ENCODE assay signal across 12 cellular contexts in the genomic region with DNA sequence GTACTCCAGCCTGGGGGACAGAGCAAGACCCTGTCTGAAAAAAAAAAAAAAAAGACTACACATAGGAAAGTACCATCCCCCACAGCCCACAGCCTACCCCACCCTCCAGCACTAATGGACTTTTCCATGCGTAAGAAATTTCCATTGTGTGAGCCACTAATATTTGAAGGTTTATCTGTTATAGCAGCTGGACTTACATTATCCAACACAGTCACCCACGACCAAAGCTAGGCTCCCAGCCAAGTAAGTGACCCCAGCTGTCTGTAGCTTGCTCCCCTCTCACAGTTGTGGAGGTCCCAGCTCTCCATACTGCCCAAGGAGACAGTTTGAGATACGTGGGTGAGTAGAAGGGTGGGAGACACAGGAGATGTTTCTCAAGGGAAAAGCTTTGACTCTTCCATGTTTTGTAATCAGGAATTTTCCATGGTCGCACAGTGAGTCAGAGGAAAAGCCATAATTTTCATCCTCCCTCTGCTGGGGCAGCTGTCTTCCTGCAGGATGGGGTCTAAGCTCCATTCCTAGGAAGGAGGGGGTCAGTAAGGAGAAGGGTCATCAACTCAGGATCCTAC. TPM values are rescaled to one million over a fixed set of nuclear protein-coding genes. Genes with fewer than 3 reads are reported as not detected.
A peak's percentile ranks its signal among the peaks of the same experiment; 100 is the strongest.
DNase-seq lines count a peak whose midpoint lies in the region; ATAC-seq and TF ChIP-seq lines count a peak whose summit lies in the region.
"Had no signal": no experiment of that assay in that cellular context is flagged by ENCODE, and none has a peak within 500 bp of the region (broad histone marks: within the 10 kb centered on the region; RNA-seq: fewer than 3 reads in every experiment).

No MANE protein-coding gene starts in this region.

- H3K79me2 ChIP-seq in H9 (ENCODE audit: insufficient read depth, low read length) = no peaks in the 10 kb centered on the region

- H3K56ac ChIP-seq in H9 (ENCODE audit: insufficient read length, low read depth, low read length) = no peak overlapping the region

- H3K14ac ChIP-seq in H9 (ENCODE audit: insufficient read depth, low read length) = no peak overlapping the region

- peak; percentile 41 for DNase-seq in MCF 10A (ENCODE audit: unreplicated experiment)
- DNase-seq in breast epithelium (ENCODE audit: low spot score in 2 of 2) = no peak
- no peak for DNase-seq in astrocyte of the cerebellum (ENCODE audit: low read depth)
- peak in 1 of 3 donors; percentile 40 for DNase-seq in right cardiac atrium
- no peak for DNase-seq in uterus
- no peak for DNase-seq in H9
- DNase-seq in NCI-H146 (lab: John Stamatoyannopoulos, UW) = no peak
- DNase-seq: activated CD4-positive, alpha-beta T cell treated with anti-CD3 and anti-CD28 coated beads for 48 hours; naive B cell; NCI-H446 treated with DMSO at 0.1 percent for 48 hours had no signal

- H3K4ac ChIP-seq in H9 (ENCODE audit: low read depth, low read length) = no peak overlapping the region

- TF ChIP-seq POLR2A in breast epithelium (IDR thresholded peaks at IDR 0.05) (no peak), uterus (IDR thresholded peaks at IDR 0.05) (no peak)

- H3K4me3 ChIP-seq in breast epithelium (no peak overlapping the region), astrocyte of the cerebellum (ENCODE audit: low read depth, low read length) (no peak overlapping the region), right cardiac atrium (ENCODE audit: low read length) (no peak overlapping the region), uterus (no peak overlapping the region)

- H2BK120ac ChIP-seq in H9 (ENCODE audit: low read depth, low read length, poor library complexity, severe bottlenecking) = no peak overlapping the region

- BruUV-seq in MCF 10A (replicated peaks; lab: Mats Ljungman, UMichigan) = no TSS peak

- no peak overlapping the region for H2BK15ac ChIP-seq in H9 (ENCODE audit: low read depth, low read length)

- 68% methylated on average over 4 of the region's 4 CpGs for WGBS in right cardiac atrium
- no CpG with 5 or more reads among the region's 4 CpGs for WGBS in H9 (ENCODE audit: extremely low coverage, insufficient read length, low lambda C conversion rate)

- H3K4me1 Mint-ChIP-seq in MCF 10A (ENCODE audit: insufficient read depth, unreplicated experiment) (peaks cover 20% of the 10 kb centered on the region), H9 (0 out of 4 replicates have a peak, but pooled peaks cover 0 to 2% of the 10 kb centered on the region in 2 experiments)

- H3K4me1 ChIP-seq in breast epithelium (no peaks in the 10 kb centered on the region), right cardiac atrium (ENCODE audit: control insufficient read depth, insufficient read depth, low read length) (peaks cover 5% of the 10 kb centered on the region), uterus (no peaks in the 10 kb centered on the region), H9 (ENCODE audit: insufficient read depth, low read length) (no peaks in the 10 kb centered on the region)

- intact Hi-C loops in MCF 10A (cut with micrococcal nuclease) = no loop called here
- intact Hi-C loops in breast epithelium (cut with DNase I; ENCODE audit: low total_unique reads) = loop anchor here (10.0 kb wide), 3 partner anchors 57 to 407 kb away; partner anchors contain the start of gene CAV1
- intact Hi-C loops in right cardiac atrium (cut with DNase I) = loop anchor here in 2 of 4 donors (5.0 to 10.0 kb wide), 3 partner anchors 55 to 227 kb away; partner anchors contain the start of gene CAV1 (in 2 of the 2)
- intact Hi-C loops in uterus (cut with DNase I; ENCODE audit: low total_unique reads) = loop anchor here (10.0 kb wide), 1 partner anchor 57 kb away; the partner anchor contains the start of gene CAV1

- H3K4me2 ChIP-seq in H9 (ENCODE audit: insufficient read depth, insufficient read length, low read length) = no peak overlapping the region

- H3K27ac ChIP-seq in breast epithelium = peak overlapping the region in 1 of 2 donors; percentile 60
- H3K27ac ChIP-seq in right cardiac atrium (ENCODE audit: low read length) = peak overlapping the region; percentile 29
- H3K27ac ChIP-seq in uterus = peak overlapping the region; percentile 52 to 59
- H3K27ac ChIP-seq in H9 (ENCODE audit: insufficient read length, low read depth, low read length) = no peak overlapping the region

- no peak overlapping the region for H2BK20ac ChIP-seq in H9 (ENCODE audit: low read depth, low read length, poor library complexity, severe bottlenecking)

- H3K36me3 Mint-ChIP-seq in MCF 10A (ENCODE audit: insufficient read depth, unreplicated experiment) (peaks cover 4% of the 10 kb centered on the region), H9 (ENCODE audit: insufficient read depth in 1 of 3, low read depth in 3 of 3) (no peaks in the 10 kb centered on the region)
- H3K36me3 Mint-ChIP-seq: naive B cell had no signal

- H2BK12ac ChIP-seq in H9 (ENCODE audit: insufficient read length, low read depth, low read length) = no peak overlapping the region

- no peak for TF ChIP-seq CTCF in MCF 10A (IDR thresholded peaks at IDR 0.05; ENCODE audit: unreplicated experiment)
- no peak for TF ChIP-seq CTCF in breast epithelium (IDR thresholded peaks at IDR 0.05)
- TF ChIP-seq CTCF in astrocyte of the cerebellum (IDR thresholded peaks at IDR 0.05; ENCODE audit: low read depth, low read length, missing control alignments) = peak; percentile 56
- peak in 2 of 4 experiments; percentile 21 to 22 for TF ChIP-seq CTCF in uterus (IDR thresholded peaks at IDR 0.05)
- TF ChIP-seq CTCF in H9 (conservative IDR thresholded peaks at IDR 0.05) = no peak

- no peak overlapping the region for H4K91ac ChIP-seq in H9 (ENCODE audit: insufficient read length, low read depth, low read length)

- H3K27me3 Mint-ChIP-seq in MCF 10A (ENCODE audit: insufficient read depth, unreplicated experiment) (no peaks in the 10 kb centered on the region), H9 (ENCODE audit: low read depth) (no peaks in the 10 kb centered on the region)
- H3K27me3 Mint-ChIP-seq: naive B cell had no signal

- no peaks in the 10 kb centered on the region for H3K9me3 ChIP-seq in breast epithelium
- no peaks in the 10 kb centered on the region for H3K9me3 ChIP-seq in right cardiac atrium (ENCODE audit: control insufficient read depth, low read length)
- no peaks in the 10 kb centered on the region for H3K9me3 ChIP-seq in uterus
- H3K9me3 ChIP-seq in H9 (ENCODE audit: control insufficient read depth, low read depth, low read length) = no peaks in the 10 kb centered on the region

- H3T11ph ChIP-seq in H9 (ENCODE audit: low read length) = no peak overlapping the region

- H3K9me3 Mint-ChIP-seq in MCF 10A (ENCODE audit: unreplicated experiment) (no peaks in the 10 kb centered on the region), H9 (peaks cover 0 to 3% of the 10 kb centered on the region in 2 experiments; a peak in 2 of 5 replicates)
- H3K9me3 Mint-ChIP-seq: dendritic cell treated with granulocyte-macrophage colony-stimulating factor and Interleukin-4, amounts not matched to agents 40 ng/mL and 50 ng/mL, for 4 days; naive B cell had no signal

- no peak overlapping the region for H2AFZ ChIP-seq in H9 (ENCODE audit: low read length)

- no peak overlapping the region for H3K23ac ChIP-seq in H9 (ENCODE audit: insufficient read length, low read depth, low read length)

- POLR2A ChIA-PET in MCF 10A (lab: Yijun Ruan, JAX) = interaction anchor here (0.5 to 3.1 kb wide), 6 partner anchors 10 to 118 kb away, joined by 3 to 12 read pairs (median 6); partner anchors contain the start of gene CAV1

- no peak overlapping the region for H4K8ac ChIP-seq in H9 (replicated peaks; ENCODE audit: insufficient read length, low read depth, low read length)

- no peaks in the 10 kb centered on the region for H3K36me3 ChIP-seq in breast epithelium
- no peaks in the 10 kb centered on the region for H3K36me3 ChIP-seq in uterus

- no peak overlapping the region for H3K18ac ChIP-seq in H9 (ENCODE audit: insufficient read length, low read depth, low read length)

- no peak overlapping the region for H2BK5ac ChIP-seq in H9 (ENCODE audit: insufficient read length, low read length)

- no peaks in the 10 kb centered on the region for H3K23me2 ChIP-seq in H9 (ENCODE audit: insufficient read length, low read depth, low read length, poor library complexity, severe bottlenecking)

- no peak overlapping the region for H3K9ac ChIP-seq in H9 (ENCODE audit: extremely low read depth, insufficient read length, low read length)

- no peaks in the 10 kb centered on the region for H3K79me1 ChIP-seq in H9 (ENCODE audit: insufficient read depth, low read depth, low read length, poor library complexity, severe bottlenecking)

- H3K4me3 Mint-ChIP-seq in MCF 10A (ENCODE audit: unreplicated experiment) (no peak overlapping the region), H9 (no peak overlapping the region)
- H3K4me3 Mint-ChIP-seq: dendritic cell treated with granulocyte-macrophage colony-stimulating factor and Interleukin-4, amounts not matched to agents 40 ng/mL and 50 ng/mL, for 4 days had no signal

- no peaks in the 10 kb centered on the region for H4K20me1 ChIP-seq in H9 (ENCODE audit: control insufficient read depth, insufficient read depth, insufficient read length)

- ATAC-seq in right cardiac atrium (peak; percentile 15 to 34), HG03280 (IDR thresholded peaks at IDR 0.05; ENCODE audit: unreplicated experiment) (no peak)

- no peaks in the 10 kb centered on the region for H3K27me3 ChIP-seq in breast epithelium
- no peaks in the 10 kb centered on the region for H3K27me3 ChIP-seq in right cardiac atrium (ENCODE audit: control insufficient read depth, insufficient read depth)
- no peaks in the 10 kb centered on the region for H3K27me3 ChIP-seq in uterus
- no peaks in the 10 kb centered on the region for H3K27me3 ChIP-seq in H9 (ENCODE audit: insufficient read depth, low read length)

- CTCF ChIA-PET in MCF 10A (lab: Yijun Ruan, JAX) = interaction anchor here (0.6 to 2.8 kb wide), 12 partner anchors 9 to 411 kb away, joined by 3 to 23 read pairs (median 4); partner anchors contain the start of gene CAV1

- no peak overlapping the region for H4K5ac ChIP-seq in H9 (ENCODE audit: insufficient read length, low read depth, low read length)

- peak overlapping the region; percentile 62 for H3K27ac Mint-ChIP-seq in MCF 10A (ENCODE audit: low read depth, unreplicated experiment)
- no peak overlapping the region for H3K27ac Mint-ChIP-seq in H9
- H3K27ac Mint-ChIP-seq: dendritic cell treated with granulocyte-macrophage colony-stimulating factor and Interleukin-4, amounts not matched to agents 40 ng/mL and 50 ng/mL, for 4 days had no signal

- in situ Hi-C loops in astrocyte of the cerebellum (cut with HindIII; ENCODE audit: low sequenced_read_pairs) = no loop called here

- H2AK5ac ChIP-seq in H9 (ENCODE audit: insufficient read length, low read length) = no peak overlapping the region

RNA-seq across cellular contexts. Expression of gene CAV1, which starts 57.4 kb away (rescaled TPM):
- 225 and 267 TPM in 2 replicates for total RNA-seq in MCF 10A (2022)
- total RNA-seq in breast epithelium = 100 to 1,000 TPM; 117 to 729 (median 154) TPM
- 100 to 1,000 TPM; 298 to 502 (median 380) TPM for total RNA-seq in right cardiac atrium
- polyA plus RNA-seq in right cardiac atrium = 269 TPM
- 100 to 1,000 TPM; 183 to 351 (median 300) TPM for total RNA-seq in uterus
- total RNA-seq in H9 (2021) = 20.2 and 20.9 TPM in 2 replicates
